Comparison of ENCODE assay signal across 23 cellular contexts in genomic region chr4:11182586-11183357, GRCh38.
A peak's percentile ranks its signal among the peaks of the same experiment; 100 is the strongest.
DNase-seq lines count a peak whose midpoint lies in the region; ATAC-seq and TF ChIP-seq lines count a peak whose summit lies in the region.
"Had no signal": no experiment of that assay in that cellular context is flagged by ENCODE, and none has a peak within 500 bp of the region (broad histone marks: within the 10 kb centered on the region; RNA-seq: fewer than 3 reads in every experiment).

No MANE protein-coding gene starts in this region.

- CTCF ChIA-PET in RWPE1 (lab: Yijun Ruan, JAX) = no interaction called here

- no peaks in the 10 kb centered on the region for H3K4me1 ChIP-seq in mesendoderm (ENCODE audit: control insufficient read depth, low read depth, low read length)
- H3K4me1 ChIP-seq: Peyer's patch, right atrium auricular region, testis had no signal

- no peak overlapping the region for H3K56ac ChIP-seq in mesendoderm (ENCODE audit: low read length)

- H3K27me3 ChIP-seq in mesendoderm (ENCODE audit: insufficient read depth, low read length, poor library complexity) (no peaks in the 10 kb centered on the region), H7 (ENCODE audit: control insufficient read depth, insufficient read depth, low read length) (no peaks in the 10 kb centered on the region)
- H3K27me3 ChIP-seq: ovary, Peyer's patch, right atrium auricular region, testis had no signal

- peak overlapping the region; percentile 19 for H2BK15ac ChIP-seq in mesendoderm (replicated peaks; ENCODE audit: low read depth)

- no peak overlapping the region for H4K8ac ChIP-seq in mesendoderm (ENCODE audit: low read depth, low read length)

- DNase-seq in HT1080 (ENCODE audit: low read depth) (peak; percentile 88), RWPE1 (ENCODE audit: low spot score) (peak; percentile 21), epithelial cell of prostate (ENCODE audit: low read depth, low spot score) (peak; percentile 51), mesendoderm (no peak), H7 (no peak), NCI-H345 (lab: John Stamatoyannopoulos, UW) (no peak), GDM1 (lab: John Stamatoyannopoulos, UW) (no peak)
- no peak for DNase-seq in stimulated activated naive CD8-positive, alpha-beta T cell treated with anti-CD3 and anti-CD28 coated beads, Interleukin-15, Interleukin-2, amounts not matched to agents 100 U/mL and 50 U/mL, for 24 hours
- DNase-seq: activated B cell treated with CpG ODN at 0.5 μM for 24 hours; activated CD4-positive, alpha-beta memory T cell treated with anti-CD3 and anti-CD28 coated beads for 36 hours; activated effector memory CD4-positive, alpha-beta T cell treated with anti-CD3 and anti-CD28 coated beads, Interleukin-2, amount 50 U/mL, for 16 hours; central memory CD4-positive, alpha-beta T cell; Kasumi-1; naive thymus-derived CD4-positive, alpha-beta T cell; NCI-H1105 treated with DMSO at 0.1 percent for 48 hours; NCI-H2107; NK-92 treated with Interleukin-12 subunit alpha and Interleukin-12 subunit beta, amount 100 ng/mL, for 24 hours; ovary; Peyer's patch; stimulated activated CD4-positive, alpha-beta T cell treated with anti-CD3 and anti-CD28 coated beads, Interleukin-15, amount 100 ng/mL, for 24 hours; testis had no signal

- H3K79me1 ChIP-seq in mesendoderm (ENCODE audit: low read length) = no peaks in the 10 kb centered on the region

- H3K79me2 ChIP-seq in mesendoderm (ENCODE audit: control insufficient read depth, insufficient read depth, low read length) = no peaks in the 10 kb centered on the region

- no peak overlapping the region for H3K9ac ChIP-seq in mesendoderm (ENCODE audit: low read length)

- H4K5ac ChIP-seq in mesendoderm (ENCODE audit: low read length) = no peak overlapping the region

- H3K27ac ChIP-seq in RWPE1 (no peak overlapping the region), epithelial cell of prostate (peak overlapping the region; percentile 67), mesendoderm (ENCODE audit: low read depth, low read length) (no peak overlapping the region)
- H3K27ac ChIP-seq: C4-2B, ovary, Peyer's patch, right atrium auricular region, testis had no signal

- H3K4me2 ChIP-seq in mesendoderm (ENCODE audit: low read length) = no peak overlapping the region

- H3K4me3 ChIP-seq in mesendoderm (ENCODE audit: low read length) (no peak overlapping the region), H7 (ENCODE audit: insufficient read depth, low read depth, low read length) (no peak overlapping the region)
- H3K4me3 ChIP-seq: ovary, Peyer's patch, right atrium auricular region, testis had no signal

- no peak overlapping the region for H2AK5ac ChIP-seq in mesendoderm (ENCODE audit: low read length)

- WGBS in mesendoderm (ENCODE audit: extremely low coverage, insufficient coverage, low lambda C conversion rate) = no CpG with 5 or more reads among the region's 1 CpG

- no peak overlapping the region for H3K18ac ChIP-seq in mesendoderm (ENCODE audit: low read length)

- POLR2A ChIA-PET in RWPE1 (lab: Yijun Ruan, JAX; ENCODE audit: low non-redundant PET) = no interaction called here

- no peak overlapping the region for H2BK5ac ChIP-seq in mesendoderm (ENCODE audit: low read length)

- TF ChIP-seq CTCF in RWPE1 (conservative IDR thresholded peaks at IDR 0.05; ENCODE audit: low read depth) = no peak

- ATAC-seq in stimulated activated naive CD8-positive, alpha-beta T cell treated with anti-CD3 and anti-CD28 coated beads, Interleukin-15, Interleukin-2, amounts not matched to agents 100 U/mL and 50 U/mL, for 24 hours = no peak
- ATAC-seq: naive thymus-derived CD4-positive, alpha-beta T cell had no signal

- H3K4ac ChIP-seq in mesendoderm (ENCODE audit: low read depth, low read length) = no peak overlapping the region

- no peak overlapping the region for H2BK120ac ChIP-seq in mesendoderm (ENCODE audit: low read depth, low read length)

- no peak overlapping the region for H3K23ac ChIP-seq in mesendoderm (ENCODE audit: low read length)

- H3K36me3 ChIP-seq in mesendoderm (ENCODE audit: control insufficient read depth, insufficient read depth, low read length) (no peaks in the 10 kb centered on the region), H7 (replicated peaks; ENCODE audit: control insufficient read depth, insufficient read depth, low read length) (no peaks in the 10 kb centered on the region)
- H3K36me3 ChIP-seq: ovary, Peyer's patch, right atrium auricular region had no signal

Comparison
In these comparisons a context has a peak if more than half of its experiments do, and no peak if none do; other contexts are left out.
1. DNase-seq: peak in HT1080 (single experiment), RWPE1 (single experiment) and epithelial cell of prostate (single experiment); none in mesendoderm (single experiment), stimulated activated naive CD8-positive, alpha-beta T cell treated with anti-CD3 and anti-CD28 coated beads, Interleukin-15, Interleukin-2, amounts not matched to agents 100 U/mL and 50 U/mL, for 24 hours (single experiment), H7 (single experiment), NCI-H345 (single experiment) and GDM1 (single experiment).